In genomic region chr5:22644859-22645258, GRCh38 we compare ENCODE assay signal across 24 cellular contexts.
DNase-seq lines count a peak whose midpoint lies in the region; ATAC-seq, FAIRE-seq and TF ChIP-seq lines count a peak whose summit lies in the region.
"Had no signal": no experiment of that assay in that cellular context is flagged by ENCODE, and none has a peak within 500 bp of the region (broad histone marks: within the 10 kb centered on the region; RNA-seq: fewer than 3 reads in every experiment).

No MANE protein-coding gene starts in this region.

- BruUV-seq in IMR-90 (replicated peaks; lab: Mats Ljungman, UMichigan): no TSS peak
- no TSS peak for BruUV-seq in K562 (replicated peaks; lab: Mats Ljungman, UMichigan)

- no peaks in the 10 kb centered on the region for H4K20me1 ChIP-seq in IMR-90 (ENCODE audit: insufficient read depth, low read length)
- H4K20me1 ChIP-seq in K562 (replicated peaks; ENCODE audit: control insufficient read depth, insufficient read depth, low read length): no peaks in the 10 kb centered on the region
- H4K20me1 ChIP-seq: BLaER1 had no signal

- no peak overlapping the region for H3K18ac ChIP-seq in IMR-90 (ENCODE audit: low read depth, low read length)

- H3K9ac ChIP-seq in IMR-90 (ENCODE audit: low read depth, low read length) (no peak overlapping the region), K562 (ENCODE audit: insufficient read depth in 1 of 2, low read depth in 2 of 2, low read length in 2 of 2) (no peak overlapping the region)
- H3K9ac ChIP-seq: BLaER1 had no signal

- H3K79me1 ChIP-seq in IMR-90 (ENCODE audit: low read depth in 1 of 2, low read length in 2 of 2): no peaks in the 10 kb centered on the region

- TF ChIP-seq RAD21 in A549 (conservative IDR thresholded peaks at IDR 0.05 in 1 of 2, IDR thresholded peaks at IDR 0.05 in 1 of 2) (no peak), IMR-90 (IDR thresholded peaks at IDR 0.05; ENCODE audit: low read length) (no peak), K562 (CRISPR knock-in tag; conservative IDR thresholded peaks at IDR 0.05 in 1 of 2, IDR thresholded peaks at IDR 0.05 in 1 of 2) (no peak)

- ATAC-seq in A549: no peak
- ATAC-seq in IMR-90 (ENCODE audit: low read depth): no peak
- ATAC-seq in K562: no peak
- ATAC-seq: GM12878 had no signal

- H4K5ac ChIP-seq in IMR-90 (ENCODE audit: low read depth, low read length): no peak overlapping the region

- CTCF ChIA-PET in A549 (lab: Yijun Ruan, JAX): no interaction called here
- CTCF ChIA-PET in IMR-90 (lab: Yijun Ruan, JAX): no interaction called here
- CTCF ChIA-PET in K562 (lab: Yijun Ruan, JAX; ENCODE audit: low intra/inter-chr PET ratio): no interaction called here

- H2BK15ac ChIP-seq in IMR-90 (ENCODE audit: low read depth, low read length): no peak overlapping the region

- 0% methylated on average over 1 of the region's 1 CpG for WGBS in A549 (ENCODE audit: missing lambda C conversion rate)
- no CpG with 5 or more reads among the region's 1 CpG for WGBS in IMR-90 (ENCODE audit: extremely low coverage in 2 of 2, insufficient read length in 1 of 2), 2 experiments
- WGBS in K562 (ENCODE audit: insufficient coverage, low coverage, missing lambda C conversion rate): 0% methylated on average over 1 of the region's 1 CpG
- WGBS in ovary, 3 donors: 44 to 71% (median 51%) methylated on average over 1 of the region's 1 CpG

- H2BK120ac ChIP-seq in IMR-90 (ENCODE audit: low read depth, low read length): no peak overlapping the region

- H3K79me2 ChIP-seq in K562 (ENCODE audit: control insufficient read depth, insufficient read depth, low read length): no peaks in the 10 kb centered on the region

- dilution Hi-C loops in IMR-90 (cut with HindIII; ENCODE audit: low sequenced_read_pairs, unreplicated experiment): no loop called here

- H2AFZ ChIP-seq in IMR-90 (replicated peaks; ENCODE audit: low read length, poor library complexity) (no peak overlapping the region), K562 (ENCODE audit: low read depth, low read length) (no peak overlapping the region)

- intact Hi-C loops in IMR-90 (cut with micrococcal nuclease) (no loop called here), K562 (cut with micrococcal nuclease) (no loop called here), ovary (cut with DNase I) (no loop called here)

- H3K56ac ChIP-seq in IMR-90 (ENCODE audit: extremely low read depth, insufficient read depth, low read length): no peak overlapping the region

- TF ChIP-seq POLR2A in A549 (IDR thresholded peaks at IDR 0.05; ENCODE audit: low read length): no peak
- no peak for TF ChIP-seq POLR2A in IMR-90 (IDR thresholded peaks at IDR 0.05; ENCODE audit: low read depth, low read length)
- no peak for TF ChIP-seq POLR2A in K562 (conservative IDR thresholded peaks at IDR 0.05)
- no peak for TF ChIP-seq POLR2A in ovary (IDR thresholded peaks at IDR 0.05)

- FAIRE-seq in A549 (lab: Jason Lieb, UNC): no peak
- no peak for FAIRE-seq in K562 (lab: Jason Lieb, UNC)
- FAIRE-seq: A204.1, GM12878, GM12892, GM18507 had no signal

- H3K36me3 ChIP-seq in IMR-90 (ENCODE audit: control insufficient read depth, insufficient read depth, low read length) (no peaks in the 10 kb centered on the region), K562 (ENCODE audit: control insufficient read depth, insufficient read depth, low read length) (no peaks in the 10 kb centered on the region), BE2C (no peaks in the 10 kb centered on the region), ovary (no peaks in the 10 kb centered on the region)
- H3K36me3 ChIP-seq: BLaER1 had no signal

- H3K9me3 ChIP-seq in A549: no peaks in the 10 kb centered on the region
- no peaks in the 10 kb centered on the region for H3K9me3 ChIP-seq in IMR-90 (ENCODE audit: control insufficient read depth, insufficient read depth, low read length)
- H3K9me3 ChIP-seq in K562 (replicated peaks; ENCODE audit: control insufficient read depth, insufficient read depth, low read depth, low read length): no peaks in the 10 kb centered on the region
- no peaks in the 10 kb centered on the region for H3K9me3 ChIP-seq in BE2C
- H3K9me3 ChIP-seq in ovary: no peaks in the 10 kb centered on the region
- H3K9me3 ChIP-seq: BLaER1 had no signal

- H3K27me3 ChIP-seq in IMR-90 (ENCODE audit: control insufficient read depth, insufficient read depth, low read length) (no peaks in the 10 kb centered on the region), K562 (ENCODE audit: control insufficient read depth in 2 of 2, insufficient read depth in 2 of 2, low read length in 2 of 2) (no peaks in the 10 kb centered on the region), BE2C (no peaks in the 10 kb centered on the region), ovary (no peaks in the 10 kb centered on the region)
- H3K27me3 ChIP-seq: BLaER1 had no signal

- no peak overlapping the region for H3K23ac ChIP-seq in IMR-90 (ENCODE audit: low read depth, low read length)

- H2AK9ac ChIP-seq in IMR-90 (replicated peaks; ENCODE audit: low read depth, low read length, poor library complexity): no peak overlapping the region

- H2BK5ac ChIP-seq in IMR-90 (ENCODE audit: low read depth, low read length, poor library complexity, severe bottlenecking): no peak overlapping the region

- in situ Hi-C loops in IMR-90 (cut with MboI; ENCODE audit: low sequenced_read_pairs): no loop called here
- in situ Hi-C loops in K562 (cut with MboI): no loop called here

- H3K14ac ChIP-seq in IMR-90 (replicated peaks; ENCODE audit: low read depth, low read length): no peak overlapping the region

- no peaks in the 10 kb centered on the region for H3K4me1 ChIP-seq in A549
- no peaks in the 10 kb centered on the region for H3K4me1 ChIP-seq in IMR-90 (ENCODE audit: control insufficient read depth, insufficient read depth, low read length)
- H3K4me1 ChIP-seq in K562 (replicated peaks in 1 of 2; ENCODE audit: control insufficient read depth in 2 of 2, insufficient read depth in 2 of 2, low read length in 2 of 2): no peaks in the 10 kb centered on the region
- H3K4me1 ChIP-seq in BE2C: peaks cover 11% of the 10 kb centered on the region
- H3K4me1 ChIP-seq in ovary (ENCODE audit: insufficient read depth): no peaks in the 10 kb centered on the region
- H3K4me1 ChIP-seq: BLaER1 had no signal

- no peak overlapping the region for H3K4ac ChIP-seq in IMR-90 (ENCODE audit: low read depth, low read length)

- H4K91ac ChIP-seq in IMR-90 (ENCODE audit: insufficient read depth, low read depth, low read length): no peak overlapping the region

- no peak overlapping the region for H3K27ac ChIP-seq in A549
- H3K27ac ChIP-seq in IMR-90 (ENCODE audit: insufficient read depth, low read length): no peak overlapping the region
- no peak overlapping the region for H3K27ac ChIP-seq in K562 (ENCODE audit: extremely low read depth, low read depth, low read length)
- no peak overlapping the region for H3K27ac ChIP-seq in ovary
- H3K27ac ChIP-seq: BLaER1 had no signal

- H2BK20ac ChIP-seq in IMR-90 (ENCODE audit: low read depth, low read length): no peak overlapping the region

- H3K9me1 ChIP-seq in IMR-90 (ENCODE audit: insufficient read depth, low read length) (no peaks in the 10 kb centered on the region), K562 (ENCODE audit: control insufficient read depth, insufficient read depth, low read length) (no peaks in the 10 kb centered on the region)

- TF ChIP-seq CTCF in A549 (IDR thresholded peaks at IDR 0.05) (no peak), IMR-90 (conservative IDR thresholded peaks at IDR 0.05; ENCODE audit: low read depth, low read length) (no peak), K562 (IDR thresholded peaks at IDR 0.05 in 2 of 3, conservative IDR thresholded peaks at IDR 0.05 in 1 of 3; ENCODE audit: insufficient read depth in 2 of 3, low read depth in 1 of 3, low read length in 3 of 3) (no peak), BE2C (IDR thresholded peaks at IDR 0.05; ENCODE audit: low read depth, low read length) (no peak), ovary (IDR thresholded peaks at IDR 0.05) (no peak)

- H3K4me2 ChIP-seq in A549: no peak overlapping the region
- no peak overlapping the region for H3K4me2 ChIP-seq in IMR-90 (ENCODE audit: low read depth, low read length)
- H3K4me2 ChIP-seq in K562 (ENCODE audit: insufficient read depth, low read length): no peak overlapping the region
- H3K4me2 ChIP-seq: BLaER1 had no signal

- no peak overlapping the region for H3K4me3 ChIP-seq in A549
- H3K4me3 ChIP-seq in IMR-90 (ENCODE audit: insufficient read depth, low read depth, low read length): no peak overlapping the region
- no peak overlapping the region for H3K4me3 ChIP-seq in K562
- no peak overlapping the region for H3K4me3 ChIP-seq in BE2C (ENCODE audit: low read depth, low read length)
- no peak overlapping the region for H3K4me3 ChIP-seq in ovary
- H3K4me3 ChIP-seq: BLaER1, GM12878 had no signal

- DNase-seq in A549 (ENCODE audit: low read depth in 1 of 2, low spot score in 1 of 2) (no peak), IMR-90 (no peak), K562 (ENCODE audit: extremely low read depth in 1 of 4, low spot score in 3 of 4) (no peak), BE2C (no peak), ovary (no peak)
- DNase-seq: 8988T; AML-193; C1 segment of cervical spinal cord; CD4-positive, alpha-beta memory T cell; CD4-positive, CD25-positive, alpha-beta regulatory T cell; CD8-positive, alpha-beta memory T cell; COR-L47; DMS 273 treated with DMSO at 0.1 percent for 48 hours; DMS153; DMS53; DMS79; DND-41; EL; GDM1 had no signal

- POLR2A ChIA-PET in A549 (lab: Yijun Ruan, JAX): no interaction called here
- POLR2A ChIA-PET in IMR-90 (lab: Charles Lee; ENCODE audit: unreplicated experiment): no interaction called here
- POLR2A ChIA-PET in K562 (lab: Yijun Ruan, JAX): no interaction called here

- H4K8ac ChIP-seq in IMR-90 (ENCODE audit: low read depth in 2 of 2, low read length in 2 of 2): no peak overlapping the region

- no peak overlapping the region for H2AK5ac ChIP-seq in IMR-90 (ENCODE audit: low read depth, low read length)

- no peak for TF ChIP-seq EP300 in A549 (IDR thresholded peaks at IDR 0.05)
- TF ChIP-seq EP300 in K562 (IDR thresholded peaks at IDR 0.05; ENCODE audit: low read length): no peak
- no peak for TF ChIP-seq EP300 in ovary (IDR thresholded peaks at IDR 0.05)

TF ChIP-seq in A549, 52 proteins besides CTCF, POLR2A, EP300 and RAD21 (continues in another document):
- TF ChIP-seq MAZ (IDR thresholded peaks at IDR 0.05; ENCODE audit: borderline replicate concordance, low read depth, low read length) (no peak), MAFK (IDR thresholded peaks at IDR 0.05; ENCODE audit: partially characterized antibody) (peak; percentile 66), FOXS1 (CRISPR knock-in tag; IDR thresholded peaks at IDR 0.05) (no peak)

TF ChIP-seq in IMR-90, 13 proteins besides CTCF, POLR2A, EP300 and RAD21 (continues in another document):
- TF ChIP-seq MAFK (IDR thresholded peaks at IDR 0.05; ENCODE audit: low read depth, low read length): peak; percentile 75

TF ChIP-seq in K562, 482 proteins besides CTCF, POLR2A, EP300 and RAD21 (continues in another document):
- TF ChIP-seq EWSR1 (IDR thresholded peaks at IDR 0.05; ENCODE audit: borderline replicate concordance, low read depth, partially characterized antibody) (no peak), NFIC (IDR thresholded peaks at IDR 0.05) (no peak), SNRNP70 (optimal IDR thresholded peaks at IDR 0.05; ENCODE audit: low read depth, low read length) (no peak)

Comparison
In these comparisons a context has a peak if more than half of its experiments do, and no peak if none do; other contexts are left out.
1. Of the 35 proteins assayed by ChIP-seq in both K562 and A549: peak only in K562: none; only in A549: none; in both: MAFK; in neither: 34.